In the genomic region with DNA sequence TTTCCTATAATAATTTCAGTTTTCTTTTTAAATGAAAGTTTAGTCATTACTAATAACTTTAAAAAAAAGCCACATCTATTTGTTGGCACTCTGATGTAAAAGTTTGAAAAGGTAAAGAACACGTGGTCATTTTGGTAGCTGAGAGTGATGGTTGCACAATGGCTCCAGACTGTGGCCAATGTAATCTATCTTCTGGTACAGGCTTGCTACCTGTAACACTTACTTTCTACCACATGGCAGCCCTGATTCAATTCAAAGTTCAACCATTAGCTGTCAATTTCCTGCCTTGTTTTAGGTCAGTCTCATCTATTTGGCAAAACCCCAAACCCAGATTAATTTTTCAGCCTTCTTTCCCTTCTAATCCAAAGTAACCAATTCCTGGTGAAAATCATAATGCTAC, we compare ENCODE assay signal across 1 cellular context.
TF ChIP-seq lines count a peak whose summit lies in the region.

No MANE protein-coding gene starts in this region.

TF ChIP-seq in SK-N-SH, 30 proteins besides CTCF, POLR2A, EP300 and RAD21 (continued from another document):
- TF ChIP-seq, protein P1, sequence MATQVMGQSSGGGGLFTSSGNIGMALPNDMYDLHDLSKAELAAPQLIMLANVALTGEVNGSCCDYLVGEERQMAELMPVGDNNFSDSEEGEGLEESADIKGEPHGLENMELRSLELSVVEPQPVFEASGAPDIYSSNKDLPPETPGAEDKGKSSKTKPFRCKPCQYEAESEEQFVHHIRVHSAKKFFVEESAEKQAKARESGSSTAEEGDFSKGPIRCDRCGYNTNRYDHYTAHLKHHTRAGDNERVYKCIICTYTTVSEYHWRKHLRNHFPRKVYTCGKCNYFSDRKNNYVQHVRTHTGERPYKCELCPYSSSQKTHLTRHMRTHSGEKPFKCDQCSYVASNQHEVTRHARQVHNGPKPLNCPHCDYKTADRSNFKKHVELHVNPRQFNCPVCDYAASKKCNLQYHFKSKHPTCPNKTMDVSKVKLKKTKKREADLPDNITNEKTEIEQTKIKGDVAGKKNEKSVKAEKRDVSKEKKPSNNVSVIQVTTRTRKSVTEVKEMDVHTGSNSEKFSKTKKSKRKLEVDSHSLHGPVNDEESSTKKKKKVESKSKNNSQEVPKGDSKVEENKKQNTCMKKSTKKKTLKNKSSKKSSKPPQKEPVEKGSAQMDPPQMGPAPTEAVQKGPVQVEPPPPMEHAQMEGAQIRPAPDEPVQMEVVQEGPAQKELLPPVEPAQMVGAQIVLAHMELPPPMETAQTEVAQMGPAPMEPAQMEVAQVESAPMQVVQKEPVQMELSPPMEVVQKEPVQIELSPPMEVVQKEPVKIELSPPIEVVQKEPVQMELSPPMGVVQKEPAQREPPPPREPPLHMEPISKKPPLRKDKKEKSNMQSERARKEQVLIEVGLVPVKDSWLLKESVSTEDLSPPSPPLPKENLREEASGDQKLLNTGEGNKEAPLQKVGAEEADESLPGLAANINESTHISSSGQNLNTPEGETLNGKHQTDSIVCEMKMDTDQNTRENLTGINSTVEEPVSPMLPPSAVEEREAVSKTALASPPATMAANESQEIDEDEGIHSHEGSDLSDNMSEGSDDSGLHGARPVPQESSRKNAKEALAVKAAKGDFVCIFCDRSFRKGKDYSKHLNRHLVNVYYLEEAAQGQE (IDR thresholded peaks at IDR 0.05; ENCODE audit: low read depth, low read length), result no peak
- TF ChIP-seq NFIC (IDR thresholded peaks at IDR 0.05; ENCODE audit: borderline replicate concordance) (0 out of 2 replicates have a peak, but pooled peaks have one; percentile 24), CHD2 (IDR thresholded peaks at IDR 0.05; ENCODE audit: low read length, partially characterized antibody) (no peak), ELF1 (IDR thresholded peaks at IDR 0.05) (no peak), MXI1 (IDR thresholded peaks at IDR 0.05; ENCODE audit: low read depth, low read length) (no peak), POLR2AphosphoS5 (IDR thresholded peaks at IDR 0.05; ENCODE audit: low read depth, low read length) (no peak), GATA2 (CRISPR knock-in tag; IDR thresholded peaks at IDR 0.05) (no peak), FOXM1 (IDR thresholded peaks at IDR 0.05; ENCODE audit: low read depth) (no peak), TCF12 (IDR thresholded peaks at IDR 0.05) (no peak; the same call in 1 of the 2 replicates), JUND (IDR thresholded peaks at IDR 0.05) (no peak), TEAD4 (IDR thresholded peaks at IDR 0.05; ENCODE audit: borderline replicate concordance, insufficient read depth) (no peak)
- TF ChIP-seq, protein P2, sequence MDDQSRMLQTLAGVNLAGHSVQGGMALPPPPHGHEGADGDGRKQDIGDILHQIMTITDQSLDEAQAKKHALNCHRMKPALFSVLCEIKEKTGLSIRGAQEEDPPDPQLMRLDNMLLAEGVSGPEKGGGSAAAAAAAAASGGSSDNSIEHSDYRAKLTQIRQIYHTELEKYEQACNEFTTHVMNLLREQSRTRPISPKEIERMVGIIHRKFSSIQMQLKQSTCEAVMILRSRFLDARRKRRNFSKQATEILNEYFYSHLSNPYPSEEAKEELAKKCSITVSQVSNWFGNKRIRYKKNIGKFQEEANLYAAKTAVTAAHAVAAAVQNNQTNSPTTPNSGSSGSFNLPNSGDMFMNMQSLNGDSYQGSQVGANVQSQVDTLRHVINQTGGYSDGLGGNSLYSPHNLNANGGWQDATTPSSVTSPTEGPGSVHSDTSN (IDR thresholded peaks at IDR 0.05), result peak; percentile 45
- TF ChIP-seq, protein P3, sequence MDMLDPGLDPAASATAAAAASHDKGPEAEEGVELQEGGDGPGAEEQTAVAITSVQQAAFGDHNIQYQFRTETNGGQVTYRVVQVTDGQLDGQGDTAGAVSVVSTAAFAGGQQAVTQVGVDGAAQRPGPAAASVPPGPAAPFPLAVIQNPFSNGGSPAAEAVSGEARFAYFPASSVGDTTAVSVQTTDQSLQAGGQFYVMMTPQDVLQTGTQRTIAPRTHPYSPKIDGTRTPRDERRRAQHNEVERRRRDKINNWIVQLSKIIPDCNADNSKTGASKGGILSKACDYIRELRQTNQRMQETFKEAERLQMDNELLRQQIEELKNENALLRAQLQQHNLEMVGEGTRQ (IDR thresholded peaks at IDR 0.05; ENCODE audit: borderline replicate concordance, low read depth, low read length), result no peak
- TF ChIP-seq, protein P4, sequence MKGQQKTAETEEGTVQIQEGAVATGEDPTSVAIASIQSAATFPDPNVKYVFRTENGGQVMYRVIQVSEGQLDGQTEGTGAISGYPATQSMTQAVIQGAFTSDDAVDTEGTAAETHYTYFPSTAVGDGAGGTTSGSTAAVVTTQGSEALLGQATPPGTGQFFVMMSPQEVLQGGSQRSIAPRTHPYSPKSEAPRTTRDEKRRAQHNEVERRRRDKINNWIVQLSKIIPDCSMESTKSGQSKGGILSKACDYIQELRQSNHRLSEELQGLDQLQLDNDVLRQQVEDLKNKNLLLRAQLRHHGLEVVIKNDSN (IDR thresholded peaks at IDR 0.05; ENCODE audit: borderline replicate concordance, low read depth), result no peak
